ENCODE assay signal across 13 cellular contexts in the genomic region with DNA sequence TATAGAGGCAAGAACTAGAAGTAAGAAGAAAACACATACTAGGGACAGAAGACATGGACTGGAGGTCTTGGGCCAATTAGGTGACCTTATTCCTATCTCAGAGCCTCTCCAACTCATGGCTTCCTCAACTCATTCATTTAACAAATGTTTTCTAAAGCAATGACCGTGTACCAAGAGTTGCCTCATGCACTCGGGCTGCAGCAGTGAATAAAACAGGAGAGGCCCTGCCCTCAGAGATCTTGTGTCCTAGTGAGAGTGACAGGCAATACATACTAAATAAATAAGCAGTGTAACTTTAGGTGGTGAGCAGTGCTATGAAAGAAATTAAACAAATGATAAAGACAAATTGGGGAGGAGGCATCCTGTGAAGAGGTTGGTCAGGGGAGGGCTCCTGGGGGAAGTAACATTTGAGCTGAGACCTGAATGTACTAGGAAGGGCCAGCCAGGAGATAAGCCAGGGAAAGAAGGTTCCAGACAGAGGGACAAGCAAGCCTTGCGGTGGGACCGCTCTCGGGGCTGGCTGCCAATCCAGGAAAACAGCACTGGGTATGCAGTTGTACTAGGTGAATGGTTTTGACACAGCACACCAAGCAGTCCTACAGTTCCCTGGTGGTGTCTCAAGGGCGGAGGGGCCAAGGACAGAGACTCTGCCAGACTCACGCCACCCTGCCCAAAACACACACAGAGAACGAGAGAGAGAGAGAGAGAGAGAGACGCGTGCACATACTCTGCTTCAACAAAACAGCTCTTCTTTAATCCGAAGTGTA. TPM values are rescaled to one million over a fixed set of nuclear protein-coding genes. Genes with fewer than 3 reads are reported as not detected.
DNase-seq lines count a peak whose midpoint lies in the region; ATAC-seq, FAIRE-seq and TF ChIP-seq lines count a peak whose summit lies in the region.
"Had no signal": no experiment of that assay in that cellular context is flagged by ENCODE, and none has a peak within 500 bp of the region (broad histone marks: within the 10 kb centered on the region; RNA-seq: fewer than 3 reads in every experiment).

No MANE protein-coding gene starts in this region.

- no peak for TF ChIP-seq POLR2A in GM12891 (IDR thresholded peaks at IDR 0.05; ENCODE audit: low read depth, low read length)

- intact Hi-C loops in Right ventricle myocardium superior (cut with DNase I): no loop called here
- intact Hi-C loops in activated naive CD4-positive, alpha-beta T cell treated with anti-CD3 and anti-CD28 coated beads for 36 hours (cut with micrococcal nuclease): no loop called here
- intact Hi-C loops in left lung (cut with DNase I): no loop called here

- H3K4me2 ChIP-seq in skeletal muscle satellite cell (ENCODE audit: low read length): peak overlapping the region; percentile 61

- H3K27me3 Mint-ChIP-seq in activated CD4-positive, alpha-beta memory T cell treated with anti-CD3 and anti-CD28 coated beads, Interleukin-2, amount 10 ng/mL, durations not matched to agents 7 days and 5 days: no peaks in the 10 kb centered on the region
- no peaks in the 10 kb centered on the region for H3K27me3 Mint-ChIP-seq in activated naive CD4-positive, alpha-beta T cell treated with anti-CD3 and anti-CD28 coated beads for 36 hours (ENCODE audit: low read depth)
- H3K27me3 Mint-ChIP-seq in glutamatergic neuron (ENCODE audit: unreplicated experiment): peaks cover 2% of the 10 kb centered on the region

- no peak overlapping the region for H3K9ac ChIP-seq in skeletal muscle satellite cell (ENCODE audit: low read depth, low read length)

- ATAC-seq in Right ventricle myocardium superior (ENCODE audit: poor library complexity) (peak; percentile 66), left lung (no peak)
- ATAC-seq: body of pancreas had no signal

- no peaks in the 10 kb centered on the region for H3K9me3 Mint-ChIP-seq in activated CD4-positive, alpha-beta memory T cell treated with anti-CD3 and anti-CD28 coated beads, Interleukin-2, amount 10 ng/mL, durations not matched to agents 7 days and 5 days
- H3K9me3 Mint-ChIP-seq in activated naive CD4-positive, alpha-beta T cell treated with anti-CD3 and anti-CD28 coated beads for 36 hours: no peaks in the 10 kb centered on the region
- peaks cover 6% of the 10 kb centered on the region for H3K9me3 Mint-ChIP-seq in glutamatergic neuron (ENCODE audit: unreplicated experiment)

- H3K9me3 ChIP-seq in skeletal muscle satellite cell (replicated peaks; ENCODE audit: low read length) (no peaks in the 10 kb centered on the region), left lung (no peaks in the 10 kb centered on the region)
- H3K9me3 ChIP-seq: body of pancreas had no signal

- peak overlapping the region; percentile 31 for H3K4me3 Mint-ChIP-seq in activated CD4-positive, alpha-beta memory T cell treated with anti-CD3 and anti-CD28 coated beads, Interleukin-2, amount 10 ng/mL, durations not matched to agents 7 days and 5 days
- H3K4me3 Mint-ChIP-seq in activated naive CD4-positive, alpha-beta T cell treated with anti-CD3 and anti-CD28 coated beads for 36 hours: no peak overlapping the region
- no peak overlapping the region for H3K4me3 Mint-ChIP-seq in glutamatergic neuron (ENCODE audit: unreplicated experiment)

- H3K36me3 Mint-ChIP-seq in activated CD4-positive, alpha-beta memory T cell treated with anti-CD3 and anti-CD28 coated beads, Interleukin-2, amount 10 ng/mL, durations not matched to agents 7 days and 5 days (ENCODE audit: low read depth): no peaks in the 10 kb centered on the region
- no peaks in the 10 kb centered on the region for H3K36me3 Mint-ChIP-seq in activated naive CD4-positive, alpha-beta T cell treated with anti-CD3 and anti-CD28 coated beads for 36 hours (ENCODE audit: low read depth)
- H3K36me3 Mint-ChIP-seq in glutamatergic neuron (ENCODE audit: unreplicated experiment): no peaks in the 10 kb centered on the region

- H3K4me1 ChIP-seq in skeletal muscle satellite cell (ENCODE audit: control insufficient read depth, insufficient read depth, low read length): peaks cover 14% of the 10 kb centered on the region
- H3K4me1 ChIP-seq in left lung: peaks cover 5 to 41% of the 10 kb centered on the region in 2 donors
- H3K4me1 ChIP-seq: body of pancreas had no signal

- H3K27ac Mint-ChIP-seq in activated CD4-positive, alpha-beta memory T cell treated with anti-CD3 and anti-CD28 coated beads, Interleukin-2, amount 10 ng/mL, durations not matched to agents 7 days and 5 days: peak overlapping the region; percentile 16
- H3K27ac Mint-ChIP-seq in activated naive CD4-positive, alpha-beta T cell treated with anti-CD3 and anti-CD28 coated beads for 36 hours: no peak overlapping the region
- no peak overlapping the region for H3K27ac Mint-ChIP-seq in glutamatergic neuron (ENCODE audit: unreplicated experiment)

- CTCF ChIA-PET in activated CD4-positive, alpha-beta memory T cell treated with anti-CD3 and anti-CD28 coated beads, Interleukin-2, amount 10 ng/mL, durations not matched to agents 7 days and 5 days (lab: Charles Lee): interaction anchor here (1.4 to 2.5 kb wide), 2 partner anchors 11 to 89 kb away, joined by 6 to 14 read pairs; no protein-coding TSS in a partner anchor
- CTCF ChIA-PET in activated naive CD4-positive, alpha-beta T cell treated with anti-CD3 and anti-CD28 coated beads for 36 hours (lab: Charles Lee): no interaction called here

- H3K36me3 ChIP-seq in skeletal muscle satellite cell (ENCODE audit: insufficient read depth, low read length) (no peaks in the 10 kb centered on the region), left lung (no peaks in the 10 kb centered on the region)

- no peak for TF ChIP-seq CTCF in GM10266 (IDR thresholded peaks at IDR 0.05; ENCODE audit: control insufficient read depth, insufficient read depth, low read depth, missing control alignments)
- TF ChIP-seq CTCF in left lung (IDR thresholded peaks at IDR 0.05): no peak
- no peak for TF ChIP-seq CTCF in glutamatergic neuron (IDR thresholded peaks at IDR 0.05; ENCODE audit: partially characterized antibody, unreplicated experiment)

- no peak for DNase-seq in GM12891 (ENCODE audit: insufficient read length, low spot score)
- no peak for DNase-seq in activated CD4-positive, alpha-beta memory T cell treated with anti-CD3 and anti-CD28 coated beads, Interleukin-2, amount 10 ng/mL, durations not matched to agents 7 days and 5 days
- peak; percentile 70 for DNase-seq in Right ventricle myocardium superior
- no peak for DNase-seq in GM10266 (ENCODE audit: extremely low spot score)
- DNase-seq in activated naive CD4-positive, alpha-beta T cell treated with anti-CD3 and anti-CD28 coated beads for 36 hours: no peak
- no peak for DNase-seq in left lung
- DNase-seq in glutamatergic neuron: no peak
- DNase-seq: body of pancreas; erythroblast; NCI-H187 treated with DMSO at 0.1 percent for 48 hours; NK-92 treated with Interleukin-12 subunit alpha and Interleukin-12 subunit beta, amount 100 ng/mL, for 24 hours; stimulated activated CD4-positive, alpha-beta T cell treated with anti-CD3 and anti-CD28 coated beads, Interleukin-12 subunit alpha, Interleukin-12 subunit beta, amount 100 ng/mL, for 4 hours had no signal

- H3K27ac ChIP-seq in left lung: peak overlapping the region in 1 of 2 donors; percentile 76
- H3K27ac ChIP-seq: body of pancreas had no signal

- H3K27me3 ChIP-seq in skeletal muscle satellite cell (ENCODE audit: control insufficient read depth, insufficient read depth, low read length) (peaks cover 3% of the 10 kb centered on the region), left lung (no peaks in the 10 kb centered on the region)
- H3K27me3 ChIP-seq: body of pancreas had no signal

- H3K4me3 ChIP-seq in skeletal muscle satellite cell (ENCODE audit: low read length): no peak overlapping the region
- no peak overlapping the region for H3K4me3 ChIP-seq in left lung
- H3K4me3 ChIP-seq: body of pancreas had no signal

- peaks cover 39% of the 10 kb centered on the region for H3K4me1 Mint-ChIP-seq in activated CD4-positive, alpha-beta memory T cell treated with anti-CD3 and anti-CD28 coated beads, Interleukin-2, amount 10 ng/mL, durations not matched to agents 7 days and 5 days
- H3K4me1 Mint-ChIP-seq in activated naive CD4-positive, alpha-beta T cell treated with anti-CD3 and anti-CD28 coated beads for 36 hours (ENCODE audit: low read depth): peaks cover 43% of the 10 kb centered on the region
- H3K4me1 Mint-ChIP-seq in glutamatergic neuron (ENCODE audit: low read depth, unreplicated experiment): no peaks in the 10 kb centered on the region

- FAIRE-seq in GM12891 (lab: Jason Lieb, UNC): peak; percentile 57

- POLR2A ChIA-PET in activated CD4-positive, alpha-beta memory T cell treated with anti-CD3 and anti-CD28 coated beads, Interleukin-2, amount 10 ng/mL, durations not matched to agents 7 days and 5 days (lab: Charles Lee): interaction anchor here (1.0 to 3.2 kb wide), 5 partner anchors 10 to 90 kb away, joined by 3 to 22 read pairs (median 6); a partner anchor contains a TSS

TF ChIP-seq in GM12891, 5 proteins besides CTCF, POLR2A, EP300 and RAD21:
- TF ChIP-seq POU2F2 (IDR thresholded peaks at IDR 0.05; ENCODE audit: low read depth, low read length): no peak
- TF ChIP-seq PAX5 (IDR thresholded peaks at IDR 0.05; ENCODE audit: insufficient read depth, low read length, severe bottlenecking): no peak
- no peak for TF ChIP-seq TAF1 (IDR thresholded peaks at IDR 0.05; ENCODE audit: low read depth, low read length)
- no peak for TF ChIP-seq SPI1 (IDR thresholded peaks at IDR 0.05; ENCODE audit: low read depth, low read length)

RNA-seq across cellular contexts. Expression of a gene that starts 1.3 kb away (rescaled TPM):
- 15.5 TPM for polyA plus RNA-seq in GM12891 (2012; ENCODE audit: low read depth, missing spikeins)
- total RNA-seq in activated CD4-positive, alpha-beta memory T cell treated with anti-CD3 and anti-CD28 coated beads, Interleukin-2, amount 10 ng/mL, durations not matched to agents 7 days and 5 days: 10 to 100 TPM; 13.1 to 13.5 TPM
- total RNA-seq in Right ventricle myocardium superior: 12.6 TPM
- 1.3 and 2.2 TPM in 2 replicates for total RNA-seq in skeletal muscle satellite cell (2012; rRNA removed)
- total RNA-seq in activated naive CD4-positive, alpha-beta T cell treated with anti-CD3 and anti-CD28 coated beads for 36 hours: 1 to 10 TPM; 1.8 to 2.5 TPM
- total RNA-seq in left lung: 10 to 100 TPM; 13.0 to 18.0 TPM
- 0.76 TPM for total RNA-seq in glutamatergic neuron (ENCODE audit: unreplicated experiment)
